Comparison of ENCODE assay signal across 8 cellular contexts in the genomic region with DNA sequence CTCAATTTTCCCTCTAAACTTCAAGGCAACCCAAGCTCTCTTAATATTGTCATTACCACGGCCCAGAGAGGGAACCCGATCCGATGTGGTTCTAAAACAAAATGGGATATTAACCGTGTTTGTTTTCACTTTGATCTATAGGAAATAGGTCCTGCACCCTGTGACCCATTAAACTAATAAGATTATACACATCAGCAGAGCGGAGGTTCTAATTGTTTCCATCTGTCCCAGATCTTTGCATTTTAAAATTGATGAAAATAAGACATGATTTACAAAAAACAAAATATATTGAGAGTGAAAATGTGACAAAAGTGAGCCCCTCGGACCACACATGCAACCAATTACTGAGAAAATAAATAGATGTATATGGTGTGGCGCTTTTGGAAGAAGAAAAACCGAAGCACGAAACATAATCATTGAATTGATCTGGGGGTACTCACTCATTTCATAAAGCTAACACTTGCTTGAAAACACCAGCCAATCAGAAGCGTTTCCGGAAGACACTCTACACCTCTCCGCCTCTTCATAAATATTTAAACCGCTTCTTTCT.
DNase-seq lines count a peak whose midpoint lies in the region; ATAC-seq and TF ChIP-seq lines count a peak whose summit lies in the region.

No MANE protein-coding gene starts in this region.

- no peak overlapping the region for H2BK120ac ChIP-seq in neuronal stem cell (ENCODE audit: low read depth, low read length)

- H3K4ac ChIP-seq in neuronal stem cell (ENCODE audit: low read length), result no peak overlapping the region

- no peak overlapping the region for H2AK5ac ChIP-seq in neuronal stem cell (ENCODE audit: low read depth, low read length)

- H3K27me3 ChIP-seq in mammary epithelial cell (ENCODE audit: insufficient read depth, low read length), result peaks cover 6% of the 10 kb centered on the region
- peaks cover 39% of the 10 kb centered on the region for H3K27me3 ChIP-seq in osteoblast (ENCODE audit: insufficient read depth, low read length)
- peaks cover 20 to 79% (median 45%) of the 10 kb centered on the region in 3 experiments for H3K27me3 ChIP-seq in neuronal stem cell (ENCODE audit: control insufficient read depth in 3 of 3, insufficient read depth in 3 of 3, low read depth in 1 of 3, low read length in 3 of 3)

- no peak overlapping the region for H3K18ac ChIP-seq in neuronal stem cell (ENCODE audit: low read length)

- no peaks in the 10 kb centered on the region for H4K20me1 ChIP-seq in mammary epithelial cell (ENCODE audit: insufficient read depth, low read length)
- H4K20me1 ChIP-seq in osteoblast (ENCODE audit: insufficient read depth, low read length), result no peaks in the 10 kb centered on the region

- dilution Hi-C loops in mammary epithelial cell (cut with HindIII; ENCODE audit: low sequenced_read_pairs), result no loop called here

- no peak for TF ChIP-seq CTCF in mammary epithelial cell (conservative IDR thresholded peaks at IDR 0.05 in 1 of 2, IDR thresholded peaks at IDR 0.05 in 1 of 2; ENCODE audit: extremely low read depth in 1 of 2, insufficient read depth in 1 of 2, low read depth in 1 of 2, low read length in 2 of 2)
- TF ChIP-seq CTCF in osteoblast (IDR thresholded peaks at IDR 0.05; ENCODE audit: extremely low read depth, low read depth, low read length), result no peak

- H4K8ac ChIP-seq in neuronal stem cell (ENCODE audit: low read depth, low read length), result no peak overlapping the region

- peaks cover 14% of the 10 kb centered on the region for H3K4me1 ChIP-seq in mammary epithelial cell (ENCODE audit: insufficient read depth, low read length)
- H3K4me1 ChIP-seq in osteoblast (ENCODE audit: insufficient read depth, low read length), result peaks cover 10% of the 10 kb centered on the region
- H3K4me1 ChIP-seq in neuronal stem cell (ENCODE audit: control insufficient read depth in 2 of 2, insufficient read depth in 1 of 2, low read depth in 1 of 2, low read length in 2 of 2), result peaks cover 0 to 9% of the 10 kb centered on the region in 2 donors

- H2BK5ac ChIP-seq in neuronal stem cell (ENCODE audit: low read length), result no peak overlapping the region

- in situ Hi-C loops in mammary epithelial cell (cut with MboI; ENCODE audit: low sequenced_read_pairs in 2 of 2), result no loop called here

- no peak overlapping the region for H3K14ac ChIP-seq in neuronal stem cell (ENCODE audit: low read length)

- CTCF ChIA-PET in mammary epithelial cell (lab: Charles Lee; ENCODE audit: low non-redundant PET), result interaction anchor here (1.1 kb wide), 1 partner anchor 10 kb away, joined by 9 read pairs; no protein-coding TSS in a partner anchor

- H3K79me2 ChIP-seq in mammary epithelial cell (ENCODE audit: insufficient read depth, low read length) (no peaks in the 10 kb centered on the region), osteoblast (ENCODE audit: insufficient read depth, low read length) (no peaks in the 10 kb centered on the region)

- H4K91ac ChIP-seq in neuronal stem cell (ENCODE audit: low read depth, low read length, poor library complexity), result no peak overlapping the region

- intact Hi-C loops in mammary epithelial cell (cut with micrococcal nuclease), result no loop called here

- no peak overlapping the region for H2BK12ac ChIP-seq in neuronal stem cell (ENCODE audit: low read length)

- H3K9me3 ChIP-seq in mammary epithelial cell (replicated peaks; ENCODE audit: insufficient read depth, low read length), result no peaks in the 10 kb centered on the region
- no peaks in the 10 kb centered on the region for H3K9me3 ChIP-seq in osteoblast (ENCODE audit: low read depth, low read length)
- peaks cover 0 to 4% of the 10 kb centered on the region in 2 donors for H3K9me3 ChIP-seq in neuronal stem cell (replicated peaks in 1 of 2; ENCODE audit: control insufficient read depth in 2 of 2, insufficient read depth in 1 of 2, low read depth in 1 of 2, low read length in 2 of 2)

- H3K9ac ChIP-seq in mammary epithelial cell (ENCODE audit: insufficient read depth, low read length) (peak overlapping the region; percentile 14), neuronal stem cell (ENCODE audit: low read depth, low read length, poor library complexity) (no peak overlapping the region)

- H3K79me1 ChIP-seq in neuronal stem cell (ENCODE audit: low read depth, low read length), result no peaks in the 10 kb centered on the region

- H3K36me3 ChIP-seq in mammary epithelial cell (ENCODE audit: insufficient read depth, low read length) (no peaks in the 10 kb centered on the region), osteoblast (ENCODE audit: insufficient read depth, low read length) (no peaks in the 10 kb centered on the region), neuronal stem cell (replicated peaks in 1 of 2; ENCODE audit: control insufficient read depth in 2 of 2, insufficient read depth in 2 of 2, low read length in 2 of 2) (no peaks in the 10 kb centered on the region)

- H3K23ac ChIP-seq in neuronal stem cell (ENCODE audit: low read depth, low read length, poor library complexity), result no peak overlapping the region

- H3K27ac ChIP-seq in mammary epithelial cell (ENCODE audit: insufficient read depth, low read depth, low read length) (no peak overlapping the region), osteoblast (ENCODE audit: low read depth, low read length) (peak overlapping the region; percentile 76), neuronal stem cell (replicated peaks; ENCODE audit: low read length) (no peak overlapping the region)

- TF ChIP-seq POLR2A in GM18505 (IDR thresholded peaks at IDR 0.05; ENCODE audit: borderline replicate concordance, extremely low read depth, insufficient read depth, insufficient read length), result no peak

- H2AFZ ChIP-seq in mammary epithelial cell (ENCODE audit: low read depth, low read length) (peak overlapping the region; percentile 75), osteoblast (ENCODE audit: low read length) (peak overlapping the region; percentile 56), neuronal stem cell (ENCODE audit: low read length) (no peak overlapping the region)

- 15% methylated on average over 13 of the region's 13 CpGs for WGBS in mammary epithelial cell (ENCODE audit: low coverage, missing lambda C conversion rate)
- WGBS in neuronal stem cell (ENCODE audit: extremely low coverage in 2 of 2, insufficient read length in 2 of 2, insufficient replicate concordance in 1 of 2), 2 donors, result no CpG with 5 or more reads among the region's 13 CpGs

- DNase-seq in NCI-H1694 treated with DMSO at 0.1 percent for 48 hours (lab: John Stamatoyannopoulos, UW) (peak; percentile 29), NCI-H1694 (lab: John Stamatoyannopoulos, UW) (no peak), NCI-H524 (lab: John Stamatoyannopoulos, UW) (peak; percentile 62 to 70), mammary epithelial cell (no peak), osteoblast (ENCODE audit: insufficient read length, low spot score, missing footprints) (peak; percentile 66), neuronal stem cell (ENCODE audit: low spot score) (no peak)

- H3K4me3 ChIP-seq in mammary epithelial cell (replicated peaks in 1 of 3; ENCODE audit: insufficient read depth in 1 of 3, low read depth in 2 of 3, low read length in 3 of 3) (peak overlapping the region; percentile 45 to 76 (median 50)), osteoblast (ENCODE audit: insufficient read depth, low read length) (peak overlapping the region; percentile 67), neuronal stem cell (ENCODE audit: low read length in 2 of 2) (no peak overlapping the region)

- H3K4me2 ChIP-seq in mammary epithelial cell (ENCODE audit: insufficient read depth, low read depth, low read length) (peak overlapping the region; percentile 87), osteoblast (ENCODE audit: insufficient read depth, low read length) (peak overlapping the region; percentile 92), neuronal stem cell (ENCODE audit: insufficient read depth, low read length, poor library complexity, severe bottlenecking) (no peak overlapping the region)

- H2BK15ac ChIP-seq in neuronal stem cell (ENCODE audit: low read length), result no peak overlapping the region

- no TSS peak for BruUV-seq in mammary epithelial cell (replicated peaks; lab: Mats Ljungman, UMichigan)

- ATAC-seq in GM21786 (IDR thresholded peaks at IDR 0.05; ENCODE audit: unreplicated experiment), result no peak
- ATAC-seq in GM18505 (IDR thresholded peaks at IDR 0.05; ENCODE audit: unreplicated experiment), result no peak

Comparison
In these comparisons a context has a peak if more than half of its experiments do, and no peak if none do; other contexts are left out.
1. DNase-seq: peak in NCI-H1694 treated with DMSO at 0.1 percent for 48 hours (single experiment), NCI-H524 (2 of 2) and osteoblast (single experiment); none in NCI-H1694 (single experiment), mammary epithelial cell (single experiment) and neuronal stem cell (single experiment).
2. H3K4me3 ChIP-seq: peak in mammary epithelial cell (3 of 3) and osteoblast (single experiment); none in neuronal stem cell (0 of 2).